ENCODE assay signal across 39 cellular contexts in genomic region chr4:79772510-79772909, GRCh38.
"Had no signal": no experiment of that assay in that cellular context is flagged by ENCODE, and none has a peak within 500 bp of the region (broad histone marks: within the 10 kb centered on the region; RNA-seq: fewer than 3 reads in every experiment).

No MANE protein-coding gene starts in this region.

- H3K36me3 Mint-ChIP-seq: activated naive CD4-positive, alpha-beta T cell treated with anti-CD3 and anti-CD28 coated beads, Interleukin-2, amount 10 ng/mL, durations not matched to agents 7 days and 5 days; activated naive CD4-positive, alpha-beta T cell treated with anti-CD3 and anti-CD28 coated beads, Interleukin-2, amount 50 U/mL, for 24 hours; activated naive CD8-positive, alpha-beta T cell; activated naive CD8-positive, alpha-beta T cell treated with anti-CD3 and anti-CD28 coated beads, Interleukin-2, amount 10 ng/mL, durations not matched to agents 7 days and 5 days had no signal

- DNase-seq: activated effector memory CD4-positive, alpha-beta T cell treated with anti-CD3 and anti-CD28 coated beads, Interleukin-2, amount 50 U/mL, for 16 hours; activated effector memory CD4-positive, alpha-beta T cell treated with Interleukin-2 at 50 U/mL for 16 hours; activated gamma-delta T cell; activated gamma-delta T cell treated with Interleukin-2 at 50 U/mL for 16 hours; activated naive CD4-positive, alpha-beta T cell; activated naive CD4-positive, alpha-beta T cell treated with anti-CD3 and anti-CD28 coated beads for 36 hours; activated naive CD4-positive, alpha-beta T cell treated with anti-CD3 and anti-CD28 coated beads, Interleukin-2, amount 10 ng/mL, durations not matched to agents 7 days and 5 days; activated naive CD4-positive, alpha-beta T cell treated with anti-CD3 and anti-CD28 coated beads, Interleukin-2, amount 50 U/mL, for 16 hours; activated naive CD4-positive, alpha-beta T cell treated with Interleukin-2 at 50 U/mL for 16 hours; activated naive CD8-positive, alpha-beta T cell treated with anti-CD3 and anti-CD28 coated beads for 36 hours; activated naive CD8-positive, alpha-beta T cell treated with anti-CD3 and anti-CD28 coated beads, Interleukin-2, amount 10 ng/mL, durations not matched to agents 7 days and 5 days; activated naive CD8-positive, alpha-beta T cell treated with anti-CD3 and anti-CD28 coated beads, Interleukin-2, amount 50 U/mL, for 24 hours; activated T-cell treated with anti-CD3 and anti-CD28 coated beads, Interleukin-2, amount 50 U/mL, for 1 hour; activated T-cell treated with anti-CD3 and anti-CD28 coated beads, Interleukin-2, amount 50 U/mL, for 24 hours; activated T-cell treated with anti-CD3 and anti-CD28 coated beads, Interleukin-2, amount 50 U/mL, for 4 hours; activated T-cell treated with anti-CD3 and anti-CD28 coated beads, Interleukin-2, amount 50 U/mL, for 48 hours; activated T-cell treated with anti-CD3 and anti-CD28 coated beads, Interleukin-2, amount 50 U/mL, for 72 hours; adrenal gland; amniotic stem cell; amygdala; anterior cingulate cortex; aorta; body of pancreas; brain microvascular endothelial cell; caudate nucleus; central memory CD4-positive, alpha-beta T cell; cerebellar nuclear complex had no signal

- H3K27ac Mint-ChIP-seq: activated naive CD4-positive, alpha-beta T cell treated with anti-CD3 and anti-CD28 coated beads for 36 hours; activated naive CD4-positive, alpha-beta T cell treated with anti-CD3 and anti-CD28 coated beads, Interleukin-2, amount 10 ng/mL, durations not matched to agents 7 days and 5 days; activated naive CD4-positive, alpha-beta T cell treated with anti-CD3 and anti-CD28 coated beads, Interleukin-2, amount 50 U/mL, for 24 hours; activated naive CD4-positive, alpha-beta T cell treated with anti-CD3 and anti-CD28 coated beads, Interleukin-2, amount 50 U/mL, for 72 hours; activated naive CD8-positive, alpha-beta T cell; activated naive CD8-positive, alpha-beta T cell treated with anti-CD3 and anti-CD28 coated beads for 36 hours; activated naive CD8-positive, alpha-beta T cell treated with anti-CD3 and anti-CD28 coated beads, Interleukin-2, amount 10 ng/mL, durations not matched to agents 7 days and 5 days; activated naive CD8-positive, alpha-beta T cell treated with anti-CD3 and anti-CD28 coated beads, Interleukin-2, amount 50 U/mL, for 24 hours; activated T-cell treated with anti-CD3 and anti-CD28 coated beads, Interleukin-2, amount 50 U/mL, for 24 hours; activated T-cell treated with anti-CD3 and anti-CD28 coated beads, Interleukin-2, amount 50 U/mL, for 72 hours; activated T-helper 1 cell treated with anti-CD3 and anti-CD28 coated beads, Interleukin-12 subunit alpha, Interleukin-12 subunit beta, Interleukin-2, Interleukin-4 antibody, amounts not matched to agents 30 ng/mL and 10 ng/mL and 1 ng/mL, durations not matched to agents 14 hours and 24 hours and 36 hours; activated T-helper 17 cell treated with anti-CD3 and anti-CD28 coated beads, Interleukin-2, amount 50 U/mL, for 72 hours; activated T-helper 2 cell treated with anti-CD3 and anti-CD28 coated beads, Interferon-gamma antibody, Interleukin-2, Interleukin-4, amounts not matched to agents 10 μg/mL and 5 μg/mL and 100 μg/mL, durations not matched to agents 14 hours and 24 hours and 36 hours; brain had no signal

- H3K27ac ChIP-seq: adrenal gland, ascending aorta, body of pancreas, brain microvascular endothelial cell, cardiac muscle cell had no signal

- H3K9me3 Mint-ChIP-seq: activated naive CD4-positive, alpha-beta T cell treated with anti-CD3 and anti-CD28 coated beads, Interleukin-2, amount 10 ng/mL, durations not matched to agents 7 days and 5 days had no signal

- H3K4me1 ChIP-seq: adrenal gland, ascending aorta, body of pancreas had no signal

- H3K36me3 ChIP-seq: adrenal gland, ascending aorta, brain microvascular endothelial cell, cardiac muscle cell had no signal

- H3K27me3 ChIP-seq: adrenal gland, ascending aorta, body of pancreas, brain microvascular endothelial cell, cardiac muscle cell had no signal

- H3K4me3 Mint-ChIP-seq: activated naive CD4-positive, alpha-beta T cell treated with anti-CD3 and anti-CD28 coated beads for 36 hours; activated naive CD4-positive, alpha-beta T cell treated with anti-CD3 and anti-CD28 coated beads, Interleukin-2, amount 10 ng/mL, durations not matched to agents 7 days and 5 days; activated naive CD4-positive, alpha-beta T cell treated with anti-CD3 and anti-CD28 coated beads, Interleukin-2, amount 50 U/mL, for 24 hours; activated naive CD8-positive, alpha-beta T cell; activated naive CD8-positive, alpha-beta T cell treated with anti-CD3 and anti-CD28 coated beads for 36 hours; activated naive CD8-positive, alpha-beta T cell treated with anti-CD3 and anti-CD28 coated beads, Interleukin-2, amount 10 ng/mL, durations not matched to agents 7 days and 5 days; activated naive CD8-positive, alpha-beta T cell treated with anti-CD3 and anti-CD28 coated beads, Interleukin-2, amount 50 U/mL, for 24 hours; activated T-cell treated with anti-CD3 and anti-CD28 coated beads, Interleukin-2, amount 50 U/mL, for 24 hours; activated T-cell treated with anti-CD3 and anti-CD28 coated beads, Interleukin-2, amount 50 U/mL, for 4 hours; activated T-cell treated with anti-CD3 and anti-CD28 coated beads, Interleukin-2, amount 50 U/mL, for 72 hours; activated T-helper 1 cell treated with anti-CD3 and anti-CD28 coated beads, Interleukin-12 subunit alpha, Interleukin-12 subunit beta, Interleukin-2, Interleukin-4 antibody, amounts not matched to agents 30 ng/mL and 10 ng/mL and 1 ng/mL, durations not matched to agents 14 hours and 24 hours and 36 hours; activated T-helper 17 cell treated with anti-CD3 and anti-CD28 coated beads, Interleukin-2, amount 50 U/mL, for 72 hours; brain; central memory CD8-positive, alpha-beta T cell had no signal

- H3K27me3 Mint-ChIP-seq: activated naive CD4-positive, alpha-beta T cell treated with anti-CD3 and anti-CD28 coated beads, Interleukin-2, amount 10 ng/mL, durations not matched to agents 7 days and 5 days; activated naive CD8-positive, alpha-beta T cell treated with anti-CD3 and anti-CD28 coated beads, Interleukin-2, amount 10 ng/mL, durations not matched to agents 7 days and 5 days; activated naive CD8-positive, alpha-beta T cell treated with anti-CD3 and anti-CD28 coated beads, Interleukin-2, amount 50 U/mL, for 24 hours; central memory CD8-positive, alpha-beta T cell had no signal

- H3K4me3 ChIP-seq: adrenal gland, ascending aorta, body of pancreas, cardiac muscle cell had no signal

- FAIRE-seq: astrocyte, bronchial epithelial cell had no signal

- ATAC-seq: activated naive CD4-positive, alpha-beta T cell treated with anti-CD3 and anti-CD28 coated beads, Interleukin-2, amount 50 U/mL, for 72 hours; activated naive CD8-positive, alpha-beta T cell treated with anti-CD3 and anti-CD28 coated beads, Interleukin-2, amount 50 U/mL, for 24 hours; activated T-cell treated with anti-CD3 and anti-CD28 coated beads, Interleukin-2, amount 50 U/mL, for 4 hours; activated T-cell treated with anti-CD3 and anti-CD28 coated beads, Interleukin-2, amount 50 U/mL, for 72 hours; activated T-helper 17 cell treated with anti-CD3 and anti-CD28 coated beads, Interleukin-2, amount 50 U/mL, for 72 hours; body of pancreas had no signal

- H3K9me3 ChIP-seq: adrenal gland had no signal

- H3K4me1 Mint-ChIP-seq: activated naive CD4-positive, alpha-beta T cell treated with anti-CD3 and anti-CD28 coated beads, Interleukin-2, amount 10 ng/mL, durations not matched to agents 7 days and 5 days; activated naive CD4-positive, alpha-beta T cell treated with anti-CD3 and anti-CD28 coated beads, Interleukin-2, amount 50 U/mL, for 24 hours; activated naive CD8-positive, alpha-beta T cell treated with anti-CD3 and anti-CD28 coated beads for 36 hours; activated naive CD8-positive, alpha-beta T cell treated with anti-CD3 and anti-CD28 coated beads, Interleukin-2, amount 10 ng/mL, durations not matched to agents 7 days and 5 days; activated naive CD8-positive, alpha-beta T cell treated with anti-CD3 and anti-CD28 coated beads, Interleukin-2, amount 50 U/mL, for 24 hours; activated T-helper 17 cell treated with anti-CD3 and anti-CD28 coated beads, Interleukin-2, amount 50 U/mL, for 72 hours; brain; central memory CD8-positive, alpha-beta T cell had no signal
